In the genomic region with DNA sequence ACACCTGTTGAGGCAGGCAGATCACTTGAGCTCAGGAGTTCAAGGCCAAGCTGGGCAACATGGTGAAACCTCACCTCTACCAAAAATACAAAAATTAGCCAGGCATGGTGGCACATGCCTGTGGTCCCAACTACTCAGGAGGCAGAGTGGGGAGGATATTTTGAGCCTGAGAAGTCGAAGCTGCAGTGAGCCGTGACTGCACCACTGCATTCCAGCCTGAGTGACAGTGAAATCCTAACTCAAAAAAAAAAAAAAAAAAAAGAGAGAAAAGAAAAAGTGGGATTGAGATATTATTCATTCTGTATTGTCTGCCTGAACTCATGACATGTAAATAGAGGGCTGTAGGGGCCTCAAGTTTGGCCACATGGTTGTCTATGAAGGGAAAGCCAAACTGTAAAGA, we compare ENCODE assay signal across 26 cellular contexts. TPM values are rescaled to one million over a fixed set of nuclear protein-coding genes. Genes with fewer than 3 reads are reported as not detected.
DNase-seq lines count a peak whose midpoint lies in the region; ATAC-seq and TF ChIP-seq lines count a peak whose summit lies in the region.
"Had no signal": no experiment of that assay in that cellular context is flagged by ENCODE, and none has a peak within 500 bp of the region (broad histone marks: within the 10 kb centered on the region; RNA-seq: fewer than 3 reads in every experiment).

No MANE protein-coding gene starts in this region.

- no peaks in the 10 kb centered on the region for H3K9me3 Mint-ChIP-seq in activated naive CD4-positive, alpha-beta T cell treated with anti-CD3 and anti-CD28 coated beads, Interleukin-2, amount 50 U/mL, for 72 hours
- no peaks in the 10 kb centered on the region for H3K9me3 Mint-ChIP-seq in WTC11
- H3K9me3 Mint-ChIP-seq: nephron; stimulated activated effector memory CD8-positive, alpha-beta T cell treated with anti-CD3 and anti-CD28 coated beads, Interleukin-12 subunit alpha, Interleukin-12 subunit beta, amount 100 ng/mL, for 72 hours had no signal

- H3K27ac Mint-ChIP-seq in activated naive CD4-positive, alpha-beta T cell treated with anti-CD3 and anti-CD28 coated beads, Interleukin-2, amount 50 U/mL, for 72 hours = no peak overlapping the region
- no peak overlapping the region for H3K27ac Mint-ChIP-seq in WTC11
- H3K27ac Mint-ChIP-seq: stimulated activated effector memory CD8-positive, alpha-beta T cell treated with anti-CD3 and anti-CD28 coated beads, Interleukin-12 subunit alpha, Interleukin-12 subunit beta, amount 100 ng/mL, for 72 hours had no signal

- POLR2A ChIA-PET in WTC11 (lab: Charles Lee) = no interaction called here

- H3K4me3 ChIP-seq in RWPE2 (ENCODE audit: severe bottlenecking) = no peak overlapping the region
- no peak overlapping the region for H3K4me3 ChIP-seq in epithelial cell of proximal tubule (ENCODE audit: low read depth, low read length)
- H3K4me3 ChIP-seq: esophagus muscularis mucosa, HAP-1, left lung, uterus had no signal

- no peaks in the 10 kb centered on the region for H3K36me3 Mint-ChIP-seq in activated naive CD4-positive, alpha-beta T cell treated with anti-CD3 and anti-CD28 coated beads, Interleukin-2, amount 50 U/mL, for 72 hours
- H3K36me3 Mint-ChIP-seq in WTC11 = no peaks in the 10 kb centered on the region

- peak overlapping the region; percentile 93 for H3K27ac ChIP-seq in RWPE2 (ENCODE audit: poor library complexity, severe bottlenecking)
- H3K27ac ChIP-seq: esophagus muscularis mucosa, left lung had no signal

- H3K36me3 ChIP-seq in RWPE2 (ENCODE audit: low read depth) = peaks cover 16% of the 10 kb centered on the region
- H3K36me3 ChIP-seq: uterus had no signal

- H3K4me3 Mint-ChIP-seq in WTC11 = no peak overlapping the region
- H3K4me3 Mint-ChIP-seq: nephron; stimulated activated effector memory CD8-positive, alpha-beta T cell treated with anti-CD3 and anti-CD28 coated beads, Interleukin-12 subunit alpha, Interleukin-12 subunit beta, amount 100 ng/mL, for 72 hours had no signal

- no peaks in the 10 kb centered on the region for H3K9me3 ChIP-seq in RWPE2 (ENCODE audit: severe bottlenecking)
- H3K9me3 ChIP-seq: esophagus muscularis mucosa, HAP-1, left lung, uterus had no signal

- peak; percentile 52 for DNase-seq in EL
- DNase-seq in RWPE2 (ENCODE audit: low spot score) = no peak
- peak; percentile 61 for DNase-seq in epithelial cell of proximal tubule (ENCODE audit: low read depth)
- peak; percentile 89 for DNase-seq in renal cortical epithelial cell (ENCODE audit: low read depth)
- no peak for DNase-seq in activated naive CD4-positive, alpha-beta T cell treated with anti-CD3 and anti-CD28 coated beads, Interleukin-2, amount 50 U/mL, for 72 hours (ENCODE audit: low spot score in 2 of 2)
- no peak for DNase-seq in NCI-H1694 treated with DMSO at 0.1 percent for 48 hours (lab: John Stamatoyannopoulos, UW)
- DNase-seq in WTC11 (ENCODE audit: low spot score) = no peak
- DNase-seq: activated CD4-positive, alpha-beta T cell treated with anti-CD3 and anti-CD28 coated beads for 48 hours; activated naive CD4-positive, alpha-beta T cell treated with anti-CD3 and anti-CD28 coated beads, Interleukin-2, amount 50 U/mL, for 16 hours; effector CD8-positive, alpha-beta T cell; GF-D8; left lung; midbrain; NCI-H1048; NCI-H2029 treated with DMSO at 0.1 percent for 48 hours; NCI-H226; NCI-H82; Right ventricle myocardium superior; SW 1271; uterus had no signal

- no peak for TF ChIP-seq CTCF in RWPE2 (IDR thresholded peaks at IDR 0.05; ENCODE audit: poor library complexity, severe bottlenecking)
- TF ChIP-seq CTCF in epithelial cell of proximal tubule (conservative IDR thresholded peaks at IDR 0.05; ENCODE audit: low read depth, low read length) = no peak
- no peak for TF ChIP-seq CTCF in WTC11 (IDR thresholded peaks at IDR 0.05)

- H3K4me1 ChIP-seq in RWPE2 (ENCODE audit: insufficient read depth, poor library complexity, severe bottlenecking) = peaks cover 30% of the 10 kb centered on the region
- H3K4me1 ChIP-seq: HAP-1 had no signal

- H3K27me3 Mint-ChIP-seq in WTC11 (ENCODE audit: low read depth) = no peaks in the 10 kb centered on the region

- no peaks in the 10 kb centered on the region for H3K27me3 ChIP-seq in RWPE2 (ENCODE audit: insufficient read depth, poor library complexity, severe bottlenecking)
- H3K27me3 ChIP-seq: left lung, uterus had no signal

- H3K4me1 Mint-ChIP-seq in WTC11 = no peaks in the 10 kb centered on the region
- H3K4me1 Mint-ChIP-seq: stimulated activated effector memory CD8-positive, alpha-beta T cell treated with anti-CD3 and anti-CD28 coated beads, Interleukin-12 subunit alpha, Interleukin-12 subunit beta, amount 100 ng/mL, for 72 hours had no signal

- ATAC-seq in RWPE2 (ENCODE audit: low read depth) (no peak), WTC11 (no peak), GM19328 (IDR thresholded peaks at IDR 0.05; ENCODE audit: unreplicated experiment) (no peak)
- ATAC-seq in activated naive CD4-positive, alpha-beta T cell treated with anti-CD3 and anti-CD28 coated beads, Interleukin-2, amount 50 U/mL, for 72 hours = no peak
- ATAC-seq: left lung; sciatic nerve; stimulated activated effector memory CD8-positive, alpha-beta T cell treated with anti-CD3 and anti-CD28 coated beads, Interleukin-12 subunit alpha, Interleukin-12 subunit beta, amount 100 ng/mL, for 72 hours had no signal

- CTCF ChIA-PET in WTC11 (lab: Charles Lee) = no interaction called here

TF ChIP-seq in WTC11, 78 proteins besides CTCF, POLR2A, EP300 and RAD21:
- TF ChIP-seq TEAD4 (CRISPR knock-in tag; IDR thresholded peaks at IDR 0.05) = no peak
- TF ChIP-seq MXD4 (CRISPR knock-in tag; IDR thresholded peaks at IDR 0.05; ENCODE audit: borderline replicate concordance) = no peak
- TF ChIP-seq, protein P1, sequence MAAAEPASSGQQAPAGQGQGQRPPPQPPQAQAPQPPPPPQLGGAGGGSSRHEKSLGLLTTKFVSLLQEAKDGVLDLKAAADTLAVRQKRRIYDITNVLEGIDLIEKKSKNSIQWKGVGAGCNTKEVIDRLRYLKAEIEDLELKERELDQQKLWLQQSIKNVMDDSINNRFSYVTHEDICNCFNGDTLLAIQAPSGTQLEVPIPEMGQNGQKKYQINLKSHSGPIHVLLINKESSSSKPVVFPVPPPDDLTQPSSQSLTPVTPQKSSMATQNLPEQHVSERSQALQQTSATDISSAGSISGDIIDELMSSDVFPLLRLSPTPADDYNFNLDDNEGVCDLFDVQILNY (CRISPR knock-in tag; IDR thresholded peaks at IDR 0.05) = no peak
- TF ChIP-seq, protein P2, sequence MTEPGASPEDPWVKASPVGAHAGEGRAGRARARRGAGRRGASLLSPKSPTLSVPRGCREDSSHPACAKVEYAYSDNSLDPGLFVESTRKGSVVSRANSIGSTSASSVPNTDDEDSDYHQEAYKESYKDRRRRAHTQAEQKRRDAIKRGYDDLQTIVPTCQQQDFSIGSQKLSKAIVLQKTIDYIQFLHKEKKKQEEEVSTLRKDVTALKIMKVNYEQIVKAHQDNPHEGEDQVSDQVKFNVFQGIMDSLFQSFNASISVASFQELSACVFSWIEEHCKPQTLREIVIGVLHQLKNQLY (CRISPR knock-in tag; IDR thresholded peaks at IDR 0.05) = no peak
- TF ChIP-seq GRHL2 (CRISPR knock-in tag; IDR thresholded peaks at IDR 0.05; ENCODE audit: insufficient replicate concordance, severe bottlenecking) = no peak
- TF ChIP-seq JAZF1 (CRISPR knock-in tag; IDR thresholded peaks at IDR 0.05) = no peak
- TF ChIP-seq ZBTB21 (CRISPR knock-in tag; IDR thresholded peaks at IDR 0.05; ENCODE audit: borderline replicate concordance) = no peak
- TF ChIP-seq, protein P3, sequence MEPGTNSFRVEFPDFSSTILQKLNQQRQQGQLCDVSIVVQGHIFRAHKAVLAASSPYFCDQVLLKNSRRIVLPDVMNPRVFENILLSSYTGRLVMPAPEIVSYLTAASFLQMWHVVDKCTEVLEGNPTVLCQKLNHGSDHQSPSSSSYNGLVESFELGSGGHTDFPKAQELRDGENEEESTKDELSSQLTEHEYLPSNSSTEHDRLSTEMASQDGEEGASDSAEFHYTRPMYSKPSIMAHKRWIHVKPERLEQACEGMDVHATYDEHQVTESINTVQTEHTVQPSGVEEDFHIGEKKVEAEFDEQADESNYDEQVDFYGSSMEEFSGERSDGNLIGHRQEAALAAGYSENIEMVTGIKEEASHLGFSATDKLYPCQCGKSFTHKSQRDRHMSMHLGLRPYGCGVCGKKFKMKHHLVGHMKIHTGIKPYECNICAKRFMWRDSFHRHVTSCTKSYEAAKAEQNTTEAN (CRISPR knock-in tag; IDR thresholded peaks at IDR 0.05) = no peak
- no peak for TF ChIP-seq CREB1 (CRISPR knock-in tag; IDR thresholded peaks at IDR 0.05)
- TF ChIP-seq, protein P4, sequence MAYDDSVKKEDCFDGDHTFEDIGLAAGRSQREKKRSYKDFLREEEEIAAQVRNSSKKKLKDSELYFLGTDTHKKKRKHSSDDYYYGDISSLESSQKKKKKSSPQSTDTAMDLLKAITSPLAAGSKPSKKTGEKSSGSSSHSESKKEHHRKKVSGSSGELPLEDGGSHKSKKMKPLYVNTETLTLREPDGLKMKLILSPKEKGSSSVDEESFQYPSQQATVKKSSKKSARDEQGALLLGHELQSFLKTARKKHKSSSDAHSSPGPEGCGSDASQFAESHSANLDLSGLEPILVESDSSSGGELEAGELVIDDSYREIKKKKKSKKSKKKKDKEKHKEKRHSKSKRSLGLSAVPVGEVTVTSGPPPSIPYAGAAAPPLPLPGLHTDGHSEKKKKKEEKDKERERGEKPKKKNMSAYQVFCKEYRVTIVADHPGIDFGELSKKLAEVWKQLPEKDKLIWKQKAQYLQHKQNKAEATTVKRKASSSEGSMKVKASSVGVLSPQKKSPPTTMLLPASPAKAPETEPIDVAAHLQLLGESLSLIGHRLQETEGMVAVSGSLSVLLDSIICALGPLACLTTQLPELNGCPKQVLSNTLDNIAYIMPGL (CRISPR knock-in tag; IDR thresholded peaks at IDR 0.05) = no peak
- TF ChIP-seq, protein P5, sequence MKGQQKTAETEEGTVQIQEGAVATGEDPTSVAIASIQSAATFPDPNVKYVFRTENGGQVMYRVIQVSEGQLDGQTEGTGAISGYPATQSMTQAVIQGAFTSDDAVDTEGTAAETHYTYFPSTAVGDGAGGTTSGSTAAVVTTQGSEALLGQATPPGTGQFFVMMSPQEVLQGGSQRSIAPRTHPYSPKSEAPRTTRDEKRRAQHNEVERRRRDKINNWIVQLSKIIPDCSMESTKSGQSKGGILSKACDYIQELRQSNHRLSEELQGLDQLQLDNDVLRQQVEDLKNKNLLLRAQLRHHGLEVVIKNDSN (CRISPR knock-in tag; IDR thresholded peaks at IDR 0.05) = no peak

RNA-seq across cellular contexts. Expression of a gene that starts 37.3 kb away (rescaled TPM):
- 0.80 and 4.8 TPM in 2 replicates for total RNA-seq in epithelial cell of proximal tubule
- total RNA-seq in renal cortical epithelial cell = 4.7 and 33.5 TPM in 2 replicates
- total RNA-seq in activated naive CD4-positive, alpha-beta T cell treated with anti-CD3 and anti-CD28 coated beads, Interleukin-2, amount 50 U/mL, for 72 hours = under 1 TPM; 0.11 to 0.16 TPM
- 1.0 to 1.2 TPM (median 1.0 TPM) in 3 replicates for total RNA-seq in WTC11 (2021)

Comparison
In these comparisons a context has a peak if more than half of its experiments do, and no peak if none do; other contexts are left out.
1. DNase-seq: peak in EL (single experiment), epithelial cell of proximal tubule (single experiment) and renal cortical epithelial cell (single experiment); none in RWPE2 (single experiment), activated naive CD4-positive, alpha-beta T cell treated with anti-CD3 and anti-CD28 coated beads, Interleukin-2, amount 50 U/mL, for 72 hours (0 of 2), NCI-H1694 treated with DMSO at 0.1 percent for 48 hours (single experiment) and WTC11 (single experiment).